ENCODE assay signal across 1 cellular context in genomic region chr9:81592890-81593271, GRCh38.
TF ChIP-seq lines count a peak whose summit lies in the region.

No MANE protein-coding gene starts in this region.

TF ChIP-seq in SK-N-SH, 30 proteins besides CTCF, POLR2A, EP300 and RAD21 (continued from another document):
- TF ChIP-seq, protein P1, sequence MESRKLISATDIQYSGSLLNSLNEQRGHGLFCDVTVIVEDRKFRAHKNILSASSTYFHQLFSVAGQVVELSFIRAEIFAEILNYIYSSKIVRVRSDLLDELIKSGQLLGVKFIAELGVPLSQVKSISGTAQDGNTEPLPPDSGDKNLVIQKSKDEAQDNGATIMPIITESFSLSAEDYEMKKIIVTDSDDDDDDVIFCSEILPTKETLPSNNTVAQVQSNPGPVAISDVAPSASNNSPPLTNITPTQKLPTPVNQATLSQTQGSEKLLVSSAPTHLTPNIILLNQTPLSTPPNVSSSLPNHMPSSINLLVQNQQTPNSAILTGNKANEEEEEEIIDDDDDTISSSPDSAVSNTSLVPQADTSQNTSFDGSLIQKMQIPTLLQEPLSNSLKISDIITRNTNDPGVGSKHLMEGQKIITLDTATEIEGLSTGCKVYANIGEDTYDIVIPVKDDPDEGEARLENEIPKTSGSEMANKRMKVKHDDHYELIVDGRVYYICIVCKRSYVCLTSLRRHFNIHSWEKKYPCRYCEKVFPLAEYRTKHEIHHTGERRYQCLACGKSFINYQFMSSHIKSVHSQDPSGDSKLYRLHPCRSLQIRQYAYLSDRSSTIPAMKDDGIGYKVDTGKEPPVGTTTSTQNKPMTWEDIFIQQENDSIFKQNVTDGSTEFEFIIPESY (IDR thresholded peaks at IDR 0.05; ENCODE audit: borderline replicate concordance, low read depth): no peak
- TF ChIP-seq JUND (IDR thresholded peaks at IDR 0.05): no peak
